ENCODE assay signal across 10 cellular contexts in genomic region chr20:59603727-59604608, GRCh38.
DNase-seq lines count a peak whose midpoint lies in the region; ATAC-seq lines count a peak whose summit lies in the region.
"Had no signal": no experiment of that assay in that cellular context is flagged by ENCODE, and none has a peak within 500 bp of the region (broad histone marks: within the 10 kb centered on the region; RNA-seq: fewer than 3 reads in every experiment).

TSS of gene PHACTR3 (plus strand) at chr20:59604540. CDS start at chr20:59605015, 475 bp downstream.

- no peak for ATAC-seq in GM21737 (IDR thresholded peaks at IDR 0.05; ENCODE audit: unreplicated experiment)

- DNase-seq in NCI-H1105 (lab: John Stamatoyannopoulos, UW): peak; percentile 33
- peak in 55 of 58 donors; percentile 24 to 84 (median 61) for DNase-seq in anterior cingulate cortex (lab: John Stamatoyannopoulos, UW)
- DNase-seq in superior temporal gyrus (ENCODE audit: extremely low spot score): peak; percentile 89
- no peak for DNase-seq in NCI-H345 treated with DMSO at 0.1 percent for 48 hours (lab: John Stamatoyannopoulos, UW; ENCODE audit: unreplicated experiment)
- DNase-seq in Kasumi-1 (lab: John Stamatoyannopoulos, UW): no peak
- DNase-seq: adrenal gland; stimulated activated CD8-positive, alpha-beta memory T cell treated with anti-CD3 and anti-CD28 coated beads, Interleukin-4, amount 100 ng/mL, for 48 hours had no signal

- peak within 1 kb of the TSS; percentile 50 for H3K4me3 ChIP-seq in iPS-18c (ENCODE audit: insufficient read depth, low read depth, low read length)
- H3K4me3 ChIP-seq: lung had no signal

- peaks cover 2% of the 10 kb centered on the region for H3K9me3 ChIP-seq in iPS-18c (ENCODE audit: control insufficient read depth, insufficient read depth, low read length)
- H3K9me3 ChIP-seq: adrenal gland had no signal

Comparison
In these comparisons a context has a peak if more than half of its experiments do, and no peak if none do; other contexts are left out.
1. DNase-seq: peak in NCI-H1105 (single experiment), anterior cingulate cortex (55 of 58) and superior temporal gyrus (single experiment); none in NCI-H345 treated with DMSO at 0.1 percent for 48 hours (single experiment) and Kasumi-1 (0 of 2).